In genomic region chr6:72826033-72826432, GRCh38 we compare ENCODE assay signal across 18 cellular contexts.
DNase-seq lines count a peak whose midpoint lies in the region; ATAC-seq and TF ChIP-seq lines count a peak whose summit lies in the region.
"Had no signal": no experiment of that assay in that cellular context is flagged by ENCODE, and none has a peak within 500 bp of the region (broad histone marks: within the 10 kb centered on the region; RNA-seq: fewer than 3 reads in every experiment).

No MANE protein-coding gene starts in this region.

- H3K4me2 ChIP-seq in mammary epithelial cell (ENCODE audit: insufficient read depth, low read depth, low read length) = peak overlapping the region; percentile 17

- peaks cover 7% of the 10 kb centered on the region for H3K79me2 ChIP-seq in mammary epithelial cell (ENCODE audit: insufficient read depth, low read length)

- intact Hi-C loops in mammary epithelial cell (cut with micrococcal nuclease) = loop anchor here (5.0 kb wide), 1 partner anchor 39 kb away; no protein-coding TSS in a partner anchor

- CTCF ChIA-PET in mammary epithelial cell (lab: Charles Lee; ENCODE audit: low non-redundant PET) = interaction anchor here (0.6 kb wide), 1 partner anchor 459 kb away, joined by 6 read pairs; no protein-coding TSS in a partner anchor

- no peak overlapping the region for H2AFZ ChIP-seq in mammary epithelial cell (ENCODE audit: low read depth, low read length)

- no peak overlapping the region for H3K9ac ChIP-seq in mammary epithelial cell (ENCODE audit: insufficient read depth, low read length)

- no peak overlapping the region for H3K4me3 Mint-ChIP-seq in nephron progenitor cell
- H3K4me3 Mint-ChIP-seq: activated CD4-positive, alpha-beta memory T cell treated with anti-CD3 and anti-CD28 coated beads for 36 hours; CD4-positive, CD25-positive, alpha-beta regulatory T cell; central memory CD8-positive, alpha-beta T cell; T-helper 2 cell treated with Interferon-gamma antibody and Interleukin-4, amounts not matched to agents 5 μg/mL and 100 μg/mL, for 36 hours had no signal

- no peaks in the 10 kb centered on the region for H3K36me3 ChIP-seq in mammary epithelial cell (ENCODE audit: insufficient read depth, low read length)
- H3K36me3 ChIP-seq: heart right ventricle, transverse colon had no signal

- peaks cover 5% of the 10 kb centered on the region for H3K27me3 Mint-ChIP-seq in nephron progenitor cell (ENCODE audit: low read depth, poor library complexity)
- H3K27me3 Mint-ChIP-seq: activated CD4-positive, alpha-beta memory T cell treated with anti-CD3 and anti-CD28 coated beads for 36 hours; CD4-positive, CD25-positive, alpha-beta regulatory T cell; central memory CD8-positive, alpha-beta T cell; progenitor cell of endocrine pancreas had no signal

- no TSS peak for BruUV-seq in mammary epithelial cell (replicated peaks; lab: Mats Ljungman, UMichigan)

- no peaks in the 10 kb centered on the region for H3K9me3 ChIP-seq in mammary epithelial cell (replicated peaks; ENCODE audit: insufficient read depth, low read length)
- H3K9me3 ChIP-seq: transverse colon had no signal

- H3K27ac Mint-ChIP-seq in nephron progenitor cell = peak overlapping the region; percentile 33
- H3K27ac Mint-ChIP-seq: activated CD4-positive, alpha-beta memory T cell treated with anti-CD3 and anti-CD28 coated beads for 36 hours; progenitor cell of endocrine pancreas; T-helper 2 cell treated with Interferon-gamma antibody and Interleukin-4, amounts not matched to agents 5 μg/mL and 100 μg/mL, for 36 hours had no signal

- dilution Hi-C loops in mammary epithelial cell (cut with HindIII; ENCODE audit: low sequenced_read_pairs) = no loop called here

- no peak overlapping the region for H3K4me3 ChIP-seq in mammary epithelial cell (replicated peaks in 1 of 3; ENCODE audit: insufficient read depth in 1 of 3, low read depth in 2 of 3, low read length in 3 of 3)
- H3K4me3 ChIP-seq: GM12878, heart right ventricle, transverse colon had no signal

- ATAC-seq in HG02981 (IDR thresholded peaks at IDR 0.05; ENCODE audit: unreplicated experiment) = no peak
- ATAC-seq: heart right ventricle had no signal

- H3K9me3 Mint-ChIP-seq in nephron progenitor cell = peaks cover 16% of the 10 kb centered on the region

- in situ Hi-C loops in mammary epithelial cell (cut with MboI; ENCODE audit: low sequenced_read_pairs in 2 of 2) = no loop called here

- peak overlapping the region; percentile 89 for H3K27ac ChIP-seq in mammary epithelial cell (ENCODE audit: insufficient read depth, low read depth, low read length)
- H3K27ac ChIP-seq: heart right ventricle, transverse colon had no signal

- 11% methylated on average over 1 of the region's 1 CpG for WGBS in mammary epithelial cell (ENCODE audit: low coverage, missing lambda C conversion rate)

- H3K36me3 Mint-ChIP-seq in nephron progenitor cell (ENCODE audit: low read depth) = peaks cover 6% of the 10 kb centered on the region

- TF ChIP-seq CTCF in mammary epithelial cell (conservative IDR thresholded peaks at IDR 0.05 in 1 of 2, IDR thresholded peaks at IDR 0.05 in 1 of 2; ENCODE audit: extremely low read depth in 1 of 2, insufficient read depth in 1 of 2, low read depth in 1 of 2, low read length in 2 of 2) (no peak), nephron progenitor cell (IDR thresholded peaks at IDR 0.05) (no peak)

- no peaks in the 10 kb centered on the region for H4K20me1 ChIP-seq in mammary epithelial cell (ENCODE audit: insufficient read depth, low read length)

- DNase-seq in Daoy (ENCODE audit: low read depth) (peak; percentile 37), HS-5 (ENCODE audit: low read depth) (peak; percentile 44), mammary epithelial cell (peak; percentile 77), nephron progenitor cell (no peak), hippocampal formation (lab: John Stamatoyannopoulos, UW) (no peak)
- no peak for DNase-seq in activated effector memory CD4-positive, alpha-beta T cell treated with Interleukin-2 at 50 U/mL for 16 hours
- DNase-seq: activated CD4-positive, alpha-beta memory T cell treated with anti-CD3 and anti-CD28 coated beads for 36 hours; CD4-positive, CD25-positive, alpha-beta regulatory T cell; heart right ventricle; left cardiac atrium; stimulated activated CD4-positive, alpha-beta T cell treated with anti-CD3 and anti-CD28 coated beads, Interleukin-2, amount 100 ng/mL, for 24 hours; stimulated activated CD8-positive, alpha-beta memory T cell treated with anti-CD3 and anti-CD28 coated beads, Interleukin-4, amount 100 ng/mL, for 48 hours; transverse colon had no signal

- peaks cover 41% of the 10 kb centered on the region for H3K4me1 ChIP-seq in mammary epithelial cell (ENCODE audit: insufficient read depth, low read length)
- H3K4me1 ChIP-seq: heart right ventricle, transverse colon had no signal

- peaks cover 8% of the 10 kb centered on the region for H3K4me1 Mint-ChIP-seq in nephron progenitor cell
- H3K4me1 Mint-ChIP-seq: CD4-positive, CD25-positive, alpha-beta regulatory T cell had no signal

- H3K27me3 ChIP-seq in mammary epithelial cell (ENCODE audit: insufficient read depth, low read length) = no peaks in the 10 kb centered on the region
- H3K27me3 ChIP-seq: heart right ventricle, transverse colon had no signal

Comparison
In these comparisons a context has a peak if more than half of its experiments do, and no peak if none do; other contexts are left out.
1. DNase-seq: peak in Daoy (single experiment), HS-5 (single experiment) and mammary epithelial cell (single experiment); none in nephron progenitor cell (single experiment), hippocampal formation (0 of 2) and activated effector memory CD4-positive, alpha-beta T cell treated with Interleukin-2 at 50 U/mL for 16 hours (single experiment).